ENCODE assay signal across 8 cellular contexts in the genomic region with DNA sequence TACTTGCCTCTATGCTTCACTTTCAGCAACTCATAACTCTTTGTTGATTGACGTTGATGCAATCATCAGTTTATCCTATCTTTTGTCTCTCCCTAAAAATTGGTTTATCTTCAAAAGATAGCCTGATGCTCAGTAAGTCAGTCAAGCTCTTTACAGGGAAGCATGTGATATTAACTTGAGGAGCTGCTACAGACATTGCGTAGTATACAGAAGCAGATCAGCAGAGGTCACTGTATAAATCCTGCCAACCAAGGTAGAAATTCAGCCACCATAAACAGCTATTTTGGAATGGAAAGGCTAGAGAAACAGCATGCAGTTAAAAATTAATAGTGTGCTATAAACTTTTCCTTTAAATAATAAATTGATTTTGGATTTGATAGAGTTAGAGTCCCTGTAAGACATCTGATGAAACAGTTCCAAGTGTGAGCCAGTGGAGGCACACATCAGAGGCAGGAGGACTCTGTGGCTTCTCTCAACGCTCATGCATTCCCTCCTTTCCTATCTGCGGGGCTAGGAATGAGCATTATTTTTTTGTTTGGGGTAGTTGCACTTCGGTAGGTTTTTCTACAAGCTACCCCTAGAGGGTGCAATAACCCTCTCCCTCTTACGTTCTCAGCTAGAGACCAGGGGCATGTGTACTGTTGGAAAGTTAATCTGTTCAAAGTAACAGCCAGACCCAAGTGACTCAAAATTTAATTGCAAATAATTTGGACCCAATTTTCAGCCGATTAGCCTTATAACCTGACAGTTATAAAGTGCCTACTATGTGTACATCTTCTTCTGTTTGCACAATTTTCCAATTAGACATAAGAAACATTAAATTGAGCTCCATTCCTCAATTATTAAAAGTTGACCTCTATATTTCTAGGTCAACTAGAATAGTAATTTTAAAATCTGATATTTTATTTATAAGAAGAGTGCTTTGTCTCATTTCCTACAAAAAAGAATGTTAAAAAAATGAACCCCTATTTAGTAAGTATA.
DNase-seq lines count a peak whose midpoint lies in the region; ATAC-seq, FAIRE-seq and TF ChIP-seq lines count a peak whose summit lies in the region.

No MANE protein-coding gene starts in this region.

- intact Hi-C loops in OCI-LY7 (cut with micrococcal nuclease; ENCODE audit: unreplicated experiment) = loop anchor here (1.0 to 5.0 kb wide), 2 partner anchors 644 to 1067 kb away; no protein-coding TSS in a partner anchor
- intact Hi-C loops in esophagus squamous epithelium (cut with DNase I) = loop anchor here (10.0 kb wide), 1 partner anchor 642 kb away; no protein-coding TSS in a partner anchor

- peak; percentile 7 for DNase-seq in 8988T
- DNase-seq in GM12891 (ENCODE audit: insufficient read length, low spot score) = peak; percentile 3
- peak; percentile 74 for DNase-seq in OCI-LY7 (ENCODE audit: low spot score)
- DNase-seq in esophagus squamous epithelium (lab: John Stamatoyannopoulos, UW) = no peak
- peak; percentile 75 for DNase-seq in osteoblast (ENCODE audit: insufficient read length, low spot score, missing footprints)
- no peak for DNase-seq in activated CD8-positive, alpha-beta memory T cell treated with anti-CD3 and anti-CD28 coated beads for 24 hours

- H3K79me2 ChIP-seq in OCI-LY7 (ENCODE audit: insufficient read depth, low read depth, low read length) (no peaks in the 10 kb centered on the region), osteoblast (ENCODE audit: insufficient read depth, low read length) (no peaks in the 10 kb centered on the region)

- no peak for ATAC-seq in GM21529 (IDR thresholded peaks at IDR 0.05; ENCODE audit: unreplicated experiment)

- no peak overlapping the region for H3K4me3 ChIP-seq in OCI-LY7 (ENCODE audit: low read depth, low read length, poor library complexity, severe bottlenecking)
- no peak overlapping the region for H3K4me3 ChIP-seq in esophagus squamous epithelium
- no peak overlapping the region for H3K4me3 ChIP-seq in osteoblast (ENCODE audit: insufficient read depth, low read length)

- H3K27me3 ChIP-seq in esophagus squamous epithelium (no peaks in the 10 kb centered on the region), osteoblast (ENCODE audit: insufficient read depth, low read length) (no peaks in the 10 kb centered on the region)

- BruUV-seq in OCI-LY7 (replicated peaks; lab: Mats Ljungman, UMichigan) = no TSS peak

- POLR2A ChIA-PET in OCI-LY7 (lab: Charles Lee) = interaction anchor here (2.0 kb wide), 1 partner anchor 12 kb away, joined by 10 read pairs; no protein-coding TSS in a partner anchor

- H2AFZ ChIP-seq in OCI-LY7 (ENCODE audit: low read length) = peak overlapping the region; percentile 21; the same call in 1 of the 2 replicates
- H2AFZ ChIP-seq in osteoblast (ENCODE audit: low read length) = peak overlapping the region; percentile 52

- FAIRE-seq in GM12891 (lab: Jason Lieb, UNC) = peak; percentile 74

- H3K4me1 ChIP-seq in OCI-LY7 (ENCODE audit: insufficient read depth, low read length, poor library complexity, severe bottlenecking) = no peaks in the 10 kb centered on the region
- no peaks in the 10 kb centered on the region for H3K4me1 ChIP-seq in esophagus squamous epithelium
- H3K4me1 ChIP-seq in osteoblast (ENCODE audit: insufficient read depth, low read length) = no peaks in the 10 kb centered on the region

- H4K20me1 ChIP-seq in OCI-LY7 (ENCODE audit: insufficient read depth, low read length) = no peaks in the 10 kb centered on the region
- H4K20me1 ChIP-seq in osteoblast (ENCODE audit: insufficient read depth, low read length) = no peaks in the 10 kb centered on the region

- H3K36me3 ChIP-seq in OCI-LY7 (ENCODE audit: insufficient read depth, low read length) (no peaks in the 10 kb centered on the region), esophagus squamous epithelium (no peaks in the 10 kb centered on the region), osteoblast (ENCODE audit: insufficient read depth, low read length) (no peaks in the 10 kb centered on the region)

- no peak for TF ChIP-seq EP300 in Ishikawa (IDR thresholded peaks at IDR 0.05; ENCODE audit: borderline replicate concordance)

- TF ChIP-seq RAD21 in Ishikawa (IDR thresholded peaks at IDR 0.05; ENCODE audit: low read depth) = peak; percentile 95

- H3K4me2 ChIP-seq in OCI-LY7 (ENCODE audit: low read length) (no peak overlapping the region), osteoblast (ENCODE audit: insufficient read depth, low read length) (peak overlapping the region; percentile 53)

- TF ChIP-seq POLR2A in GM12891 (IDR thresholded peaks at IDR 0.05; ENCODE audit: low read depth, low read length) = no peak
- no peak for TF ChIP-seq POLR2A in esophagus squamous epithelium (IDR thresholded peaks at IDR 0.05)

- H3K9me3 ChIP-seq in OCI-LY7 (ENCODE audit: low read length) (no peaks in the 10 kb centered on the region), esophagus squamous epithelium (no peaks in the 10 kb centered on the region), osteoblast (ENCODE audit: low read depth, low read length) (no peaks in the 10 kb centered on the region)

- peaks cover 7% of the 10 kb centered on the region; the same call in 1 of the 2 replicates for H3K9me2 ChIP-seq in OCI-LY7 (ENCODE audit: insufficient read depth, low read length)

- H3K27ac ChIP-seq in OCI-LY7 (ENCODE audit: low read depth, low read length, poor library complexity, severe bottlenecking) = no peak overlapping the region
- no peak overlapping the region for H3K27ac ChIP-seq in esophagus squamous epithelium
- no peak overlapping the region for H3K27ac ChIP-seq in osteoblast (ENCODE audit: low read depth, low read length)

- 27 to 30% methylated on average over 7 of the region's 7 CpGs for WGBS in esophagus squamous epithelium, 2 donors

- peak; percentile 98 for TF ChIP-seq CTCF in OCI-LY7 (conservative IDR thresholded peaks at IDR 0.05; ENCODE audit: low read length)
- TF ChIP-seq CTCF in esophagus squamous epithelium (IDR thresholded peaks at IDR 0.05) = peak in 5 of 6 experiments; percentile 39 to 69 (median 55)
- peak; percentile 81 for TF ChIP-seq CTCF in osteoblast (IDR thresholded peaks at IDR 0.05; ENCODE audit: extremely low read depth, low read depth, low read length)

- CTCF ChIA-PET in OCI-LY7 (lab: Charles Lee; ENCODE audit: unreplicated experiment) = no interaction called here

TF ChIP-seq in GM12891, 5 proteins besides CTCF, POLR2A, EP300 and RAD21:
- TF ChIP-seq TAF1 (IDR thresholded peaks at IDR 0.05; ENCODE audit: low read depth, low read length) (no peak), POU2F2 (IDR thresholded peaks at IDR 0.05; ENCODE audit: low read depth, low read length) (no peak), SPI1 (IDR thresholded peaks at IDR 0.05; ENCODE audit: low read depth, low read length) (no peak), POLR2AphosphoS5 (IDR thresholded peaks at IDR 0.05; ENCODE audit: low read depth, low read length) (no peak), PAX5 (IDR thresholded peaks at IDR 0.05; ENCODE audit: insufficient read depth, low read length, severe bottlenecking) (no peak)

TF ChIP-seq in Ishikawa, 13 proteins besides CTCF, POLR2A, EP300 and RAD21:
- TF ChIP-seq, protein P1, sequence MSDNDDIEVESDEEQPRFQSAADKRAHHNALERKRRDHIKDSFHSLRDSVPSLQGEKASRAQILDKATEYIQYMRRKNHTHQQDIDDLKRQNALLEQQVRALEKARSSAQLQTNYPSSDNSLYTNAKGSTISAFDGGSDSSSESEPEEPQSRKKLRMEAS (IDR thresholded peaks at IDR 0.05) = no peak
TF ChIP-seq in Ishikawa: peak in this region for 0.

Comparison
In these comparisons a context has a peak if more than half of its experiments do, and no peak if none do; other contexts are left out.
1. DNase-seq: peak in 8988T (single experiment), GM12891 (single experiment), OCI-LY7 (single experiment) and osteoblast (single experiment); none in esophagus squamous epithelium (single experiment) and activated CD8-positive, alpha-beta memory T cell treated with anti-CD3 and anti-CD28 coated beads for 24 hours (single experiment).
2. Peak in every context shown above with its lines, with median percentiles within 50 percentile points of each other: CTCF ChIP-seq.